ENCODE assay signal across 12 cellular contexts in genomic region chr21:45088729-45089128, GRCh38.
"Had no signal": no experiment of that assay in that cellular context is flagged by ENCODE, and none has a peak within 500 bp of the region (broad histone marks: within the 10 kb centered on the region; RNA-seq: fewer than 3 reads in every experiment).

No MANE protein-coding gene starts in this region.

- DNase-seq: activated CD4-positive, CD25-positive, alpha-beta regulatory T cell treated with anti-CD3 and anti-CD28 coated beads, Interleukin-2, amount 50 U/mL, for 72 hours; activated gamma-delta T cell; esophagus squamous epithelium; foreskin fibroblast; glutamatergic neuron; nucleus accumbens; right cardiac atrium; stimulated activated naive B cell treated with anti-CD40 and anti-IgM and Interleukin-4, amounts not matched to agents 10 μg/mL and 1 μg/mL and 100 μg/mL, for 72 hours; SW 1271 had no signal

- H3K4me3 ChIP-seq: ascending aorta, cardiac muscle cell, esophagus squamous epithelium, smooth muscle cell had no signal

- H3K4me2 ChIP-seq: smooth muscle cell had no signal

- H3K27ac ChIP-seq: ascending aorta, cardiac muscle cell, esophagus squamous epithelium had no signal

- H3K9me3 ChIP-seq: ascending aorta, esophagus squamous epithelium had no signal

- H3K27me3 ChIP-seq: ascending aorta, cardiac muscle cell, esophagus squamous epithelium had no signal

- H3K36me3 ChIP-seq: ascending aorta, cardiac muscle cell, esophagus squamous epithelium had no signal
